13 cellular contexts compared by ENCODE assay signal in genomic region chr14:99192823-99193222, GRCh38.
DNase-seq lines count a peak whose midpoint lies in the region; ATAC-seq and TF ChIP-seq lines count a peak whose summit lies in the region.
"Had no signal": no experiment of that assay in that cellular context is flagged by ENCODE, and none has a peak within 500 bp of the region (broad histone marks: within the 10 kb centered on the region; RNA-seq: fewer than 3 reads in every experiment).

No MANE protein-coding gene starts in this region.

- DNase-seq in CD4-positive, alpha-beta T cell, result no peak
- DNase-seq in activated T-cell treated with anti-CD3 and anti-CD28 coated beads, Interleukin-2, amount 50 U/mL, for 72 hours, result peak in 1 of 2 donors; percentile 50
- no peak for DNase-seq in effector memory CD8-positive, alpha-beta T cell
- DNase-seq in amniotic stem cell (lab: John Stamatoyannopoulos, UW) (no peak), ovary (no peak), type B pancreatic cell (ENCODE audit: extremely low spot score, unreplicated experiment) (no peak)
- DNase-seq: NCI-H1930; NCI-H524; stimulated activated CD4-positive, alpha-beta T cell treated with anti-CD3 and anti-CD28 coated beads, Interleukin-2, amount 100 ng/mL, for 48 hours; testis had no signal

- POLR2A ChIA-PET in CD4-positive, alpha-beta T cell (lab: Charles Lee), result interaction anchor here (3.1 to 83.0 kb wide), 3 partner anchors 10 to 51 kb away, joined by 21 to 4389 read pairs (median 39); partner anchors contain the start of gene BCL11B

- peak overlapping the region; percentile 81 for H3K4me2 ChIP-seq in BLaER1

- H3K4me3 ChIP-seq in BLaER1 (no peak overlapping the region), ovary (no peak overlapping the region)
- H3K4me3 ChIP-seq: testis had no signal

- H4K20me1 ChIP-seq in BLaER1, result peaks cover 98% of the 10 kb centered on the region

- CTCF ChIA-PET in CD4-positive, alpha-beta T cell (lab: Charles Lee), result interaction anchor here (2.2 to 3.9 kb wide), 2 partner anchors 38 to 73 kb away, joined by 9 to 16 read pairs; no protein-coding TSS in a partner anchor

- peaks cover 78% of the 10 kb centered on the region for H3K36me3 Mint-ChIP-seq in CD4-positive, alpha-beta T cell (ENCODE audit: low read depth)
- H3K36me3 Mint-ChIP-seq in activated T-cell treated with anti-CD3 and anti-CD28 coated beads, Interleukin-2, amount 50 U/mL, for 72 hours (ENCODE audit: insufficient read depth in 2 of 2), result peaks cover 4 to 9% of the 10 kb centered on the region in 2 donors
- peaks cover 68% of the 10 kb centered on the region for H3K36me3 Mint-ChIP-seq in effector memory CD8-positive, alpha-beta T cell (ENCODE audit: insufficient read depth)
- H3K36me3 Mint-ChIP-seq in type B pancreatic cell, result no peaks in the 10 kb centered on the region
- H3K36me3 Mint-ChIP-seq: CD14-positive monocyte had no signal

- TF ChIP-seq CTCF in CD4-positive, alpha-beta T cell (IDR thresholded peaks at IDR 0.05), result no peak
- no peak for TF ChIP-seq CTCF in ovary (IDR thresholded peaks at IDR 0.05)
- no peak for TF ChIP-seq CTCF in type B pancreatic cell (conservative IDR thresholded peaks at IDR 0.05)

- WGBS in ovary, 3 donors, result 60 to 79% (median 63%) methylated on average over 6 of the region's 6 CpGs

- H3K9me3 ChIP-seq in BLaER1 (no peaks in the 10 kb centered on the region), ovary (no peaks in the 10 kb centered on the region)
- H3K9me3 ChIP-seq in CD4-positive, alpha-beta T cell (ENCODE audit: control insufficient read depth, low read length), result no peaks in the 10 kb centered on the region
- H3K9me3 ChIP-seq: testis had no signal

- TF ChIP-seq EP300 in ovary (IDR thresholded peaks at IDR 0.05), result no peak

- intact Hi-C loops in CD4-positive, alpha-beta T cell (cut with DNase I, micrococcal nuclease), result loop anchor here (2.0 to 10.0 kb wide), 6 partner anchors 14 to 1056 kb away; no protein-coding TSS in a partner anchor
- intact Hi-C loops in ovary (cut with DNase I), result no loop called here

- H3K36me3 ChIP-seq in BLaER1, result peaks cover 20% of the 10 kb centered on the region
- H3K36me3 ChIP-seq in ovary, result no peaks in the 10 kb centered on the region

- no peaks in the 10 kb centered on the region for H3K9me3 Mint-ChIP-seq in CD4-positive, alpha-beta T cell
- H3K9me3 Mint-ChIP-seq in activated T-cell treated with anti-CD3 and anti-CD28 coated beads, Interleukin-2, amount 50 U/mL, for 72 hours, result no peaks in the 10 kb centered on the region
- H3K9me3 Mint-ChIP-seq in effector memory CD8-positive, alpha-beta T cell, result no peaks in the 10 kb centered on the region
- no peaks in the 10 kb centered on the region for H3K9me3 Mint-ChIP-seq in type B pancreatic cell
- H3K9me3 Mint-ChIP-seq: CD14-positive monocyte had no signal

- peak overlapping the region; percentile 89 for H3K4me3 Mint-ChIP-seq in CD4-positive, alpha-beta T cell
- peak overlapping the region; percentile 98 to 100 for H3K4me3 Mint-ChIP-seq in activated T-cell treated with anti-CD3 and anti-CD28 coated beads, Interleukin-2, amount 50 U/mL, for 72 hours
- peak overlapping the region; percentile 81 to 89 for H3K4me3 Mint-ChIP-seq in effector memory CD8-positive, alpha-beta T cell
- no peak overlapping the region for H3K4me3 Mint-ChIP-seq in type B pancreatic cell

- H3K4me1 Mint-ChIP-seq in CD4-positive, alpha-beta T cell (ENCODE audit: low read depth), result peaks cover 97% of the 10 kb centered on the region
- peaks cover 95% of the 10 kb centered on the region for H3K4me1 Mint-ChIP-seq in activated T-cell treated with anti-CD3 and anti-CD28 coated beads, Interleukin-2, amount 50 U/mL, for 72 hours (ENCODE audit: low read depth)
- peaks cover 82 to 90% of the 10 kb centered on the region in 2 donors for H3K4me1 Mint-ChIP-seq in effector memory CD8-positive, alpha-beta T cell (ENCODE audit: low read depth in 2 of 2)
- H3K4me1 Mint-ChIP-seq in type B pancreatic cell (ENCODE audit: unreplicated experiment), result peaks cover 45% of the 10 kb centered on the region

- H3K27ac Mint-ChIP-seq in CD4-positive, alpha-beta T cell, result peak overlapping the region; percentile 95
- H3K27ac Mint-ChIP-seq in activated T-cell treated with anti-CD3 and anti-CD28 coated beads, Interleukin-2, amount 50 U/mL, for 72 hours, result peak overlapping the region; percentile 96
- H3K27ac Mint-ChIP-seq in effector memory CD8-positive, alpha-beta T cell, result peak overlapping the region; percentile 92 to 99
- no peak overlapping the region for H3K27ac Mint-ChIP-seq in type B pancreatic cell
- H3K27ac Mint-ChIP-seq: CD14-positive monocyte had no signal

- ATAC-seq in CD4-positive, alpha-beta T cell (ENCODE audit: poor library complexity), result no peak
- peak in 1 of 2 donors; percentile 14 for ATAC-seq in activated T-cell treated with anti-CD3 and anti-CD28 coated beads, Interleukin-2, amount 50 U/mL, for 72 hours (replicated peaks in 1 of 2)
- peak; percentile 14 for ATAC-seq in effector memory CD8-positive, alpha-beta T cell (replicated peaks)

- no peaks in the 10 kb centered on the region for H3K27me3 Mint-ChIP-seq in CD4-positive, alpha-beta T cell
- no peaks in the 10 kb centered on the region for H3K27me3 Mint-ChIP-seq in activated T-cell treated with anti-CD3 and anti-CD28 coated beads, Interleukin-2, amount 50 U/mL, for 72 hours (ENCODE audit: low read depth)
- H3K27me3 Mint-ChIP-seq in effector memory CD8-positive, alpha-beta T cell, result no peaks in the 10 kb centered on the region
- no peaks in the 10 kb centered on the region for H3K27me3 Mint-ChIP-seq in type B pancreatic cell

- no peak for TF ChIP-seq POLR2A in ovary (IDR thresholded peaks at IDR 0.05)

- peak overlapping the region; percentile 59; the same call in 1 of the 2 replicates for H3K9ac ChIP-seq in BLaER1
- H3K9ac ChIP-seq: parathyroid adenoma had no signal

- H3K27ac ChIP-seq in BLaER1 (no peak overlapping the region), ovary (no peak overlapping the region)
- H3K27ac ChIP-seq in CD4-positive, alpha-beta T cell (ENCODE audit: low read depth, low read length), result peak overlapping the region; percentile 77
- H3K27ac ChIP-seq: parathyroid adenoma had no signal

- no peaks in the 10 kb centered on the region for H3K27me3 ChIP-seq in BLaER1
- H3K27me3 ChIP-seq in CD4-positive, alpha-beta T cell (ENCODE audit: control insufficient read depth, insufficient read depth, low read length), result no peaks in the 10 kb centered on the region
- H3K27me3 ChIP-seq in ovary, result no peaks in the 10 kb centered on the region
- H3K27me3 ChIP-seq: testis had no signal

- H3K4me1 ChIP-seq in BLaER1 (peaks cover 44% of the 10 kb centered on the region), ovary (ENCODE audit: insufficient read depth) (peaks cover 4% of the 10 kb centered on the region)
- H3K4me1 ChIP-seq: parathyroid adenoma had no signal

Comparison
In these comparisons a context has a peak if more than half of its experiments do, and no peak if none do; other contexts are left out.
1. intact Hi-C loops: an anchor here in CD4-positive, alpha-beta T cell (2.0 to 10.0 kb wide); none called in ovary.